17 cellular contexts compared by ENCODE assay signal in genomic region chr15:87669846-87670245, GRCh38.
"Had no signal": no experiment of that assay in that cellular context is flagged by ENCODE, and none has a peak within 500 bp of the region (broad histone marks: within the 10 kb centered on the region; RNA-seq: fewer than 3 reads in every experiment).

No MANE protein-coding gene starts in this region.

- H3K4me3 Mint-ChIP-seq: activated CD4-positive, alpha-beta T cell treated with anti-CD3 and anti-CD28 coated beads, Interleukin-2, amount 10 ng/mL, durations not matched to agents 7 days and 5 days; activated naive CD8-positive, alpha-beta T cell treated with anti-CD3 and anti-CD28 coated beads, Interleukin-2, amount 50 U/mL, for 24 hours; activated T-helper 17 cell treated with anti-CD3 and anti-CD28 coated beads, Interleukin-2, amount 50 U/mL, for 72 hours; naive thymus-derived CD8-positive, alpha-beta T cell; stimulated activated naive B cell treated with anti-CD40 and anti-IgM and Interleukin-4, amounts not matched to agents 10 μg/mL and 1 μg/mL and 100 μg/mL, for 72 hours had no signal

- H3K27ac Mint-ChIP-seq: activated CD4-positive, alpha-beta T cell treated with anti-CD3 and anti-CD28 coated beads, Interleukin-2, amount 10 ng/mL, durations not matched to agents 7 days and 5 days; activated naive CD8-positive, alpha-beta T cell treated with anti-CD3 and anti-CD28 coated beads, Interleukin-2, amount 50 U/mL, for 24 hours; activated T-helper 17 cell treated with anti-CD3 and anti-CD28 coated beads, Interleukin-2, amount 50 U/mL, for 72 hours; naive thymus-derived CD8-positive, alpha-beta T cell; stimulated activated naive B cell treated with anti-CD40 and anti-IgM and Interleukin-4, amounts not matched to agents 10 μg/mL and 1 μg/mL and 100 μg/mL, for 72 hours had no signal

- H3K36me3 ChIP-seq: left lung, right atrium auricular region, tibial nerve, uterus had no signal

- H3K36me3 Mint-ChIP-seq: stimulated activated naive B cell treated with anti-CD40 and anti-IgM and Interleukin-4, amounts not matched to agents 10 μg/mL and 1 μg/mL and 100 μg/mL, for 72 hours had no signal

- DNase-seq: activated CD4-positive, alpha-beta T cell treated with anti-CD3 and anti-CD28 coated beads, Interleukin-2, amount 10 ng/mL, durations not matched to agents 7 days and 5 days; activated CD4-positive, CD25-positive, alpha-beta regulatory T cell; activated naive CD4-positive, alpha-beta T cell treated with Interleukin-2 at 50 U/mL for 16 hours; activated naive CD8-positive, alpha-beta T cell treated with anti-CD3 and anti-CD28 coated beads, Interleukin-2, amount 50 U/mL, for 24 hours; left lung; mucosa of descending colon; naive thymus-derived CD8-positive, alpha-beta T cell; stimulated activated CD4-positive, alpha-beta T cell treated with anti-CD3 and anti-CD28 coated beads, Interleukin-15, amount 100 ng/mL, for 24 hours; stimulated activated CD4-positive, alpha-beta T cell treated with anti-CD3 and anti-CD28 coated beads, Interleukin-4, amount 100 ng/mL, for 1 hour; stimulated activated naive B cell treated with anti-CD40 and anti-IgM and Interleukin-4, amounts not matched to agents 10 μg/mL and 1 μg/mL and 100 μg/mL, for 72 hours; T-helper 2 cell; uterus had no signal

- H2AFZ ChIP-seq: hepatocyte had no signal

- H3K4me2 ChIP-seq: hepatocyte had no signal

- H3K4me3 ChIP-seq: hepatocyte, left lung, mucosa of descending colon, right atrium auricular region, skin epidermis, tibial nerve, uterus had no signal

- H3K27ac ChIP-seq: hepatocyte, left lung, right atrium auricular region, tibial nerve, uterus had no signal

- H3K4me1 Mint-ChIP-seq: activated CD4-positive, alpha-beta T cell treated with anti-CD3 and anti-CD28 coated beads, Interleukin-2, amount 10 ng/mL, durations not matched to agents 7 days and 5 days; activated naive CD8-positive, alpha-beta T cell treated with anti-CD3 and anti-CD28 coated beads, Interleukin-2, amount 50 U/mL, for 24 hours; activated T-helper 17 cell treated with anti-CD3 and anti-CD28 coated beads, Interleukin-2, amount 50 U/mL, for 72 hours; stimulated activated naive B cell treated with anti-CD40 and anti-IgM and Interleukin-4, amounts not matched to agents 10 μg/mL and 1 μg/mL and 100 μg/mL, for 72 hours had no signal

- H3K79me2 ChIP-seq: hepatocyte had no signal

- ATAC-seq: activated naive CD8-positive, alpha-beta T cell treated with anti-CD3 and anti-CD28 coated beads, Interleukin-2, amount 50 U/mL, for 24 hours; activated T-helper 17 cell treated with anti-CD3 and anti-CD28 coated beads, Interleukin-2, amount 50 U/mL, for 72 hours; left lung; mucosa of descending colon; naive thymus-derived CD8-positive, alpha-beta T cell; stimulated activated naive B cell treated with anti-CD40 and anti-IgM and Interleukin-4, amounts not matched to agents 10 μg/mL and 1 μg/mL and 100 μg/mL, for 72 hours had no signal

- H3K4me1 ChIP-seq: left lung, right atrium auricular region, uterus had no signal

- H3K27me3 ChIP-seq: hepatocyte, left lung, right atrium auricular region, tibial nerve, uterus had no signal

- H3K9me3 ChIP-seq: uterus had no signal

- H3K27me3 Mint-ChIP-seq: activated CD4-positive, alpha-beta T cell treated with anti-CD3 and anti-CD28 coated beads, Interleukin-2, amount 10 ng/mL, durations not matched to agents 7 days and 5 days; activated naive CD8-positive, alpha-beta T cell treated with anti-CD3 and anti-CD28 coated beads, Interleukin-2, amount 50 U/mL, for 24 hours; stimulated activated naive B cell treated with anti-CD40 and anti-IgM and Interleukin-4, amounts not matched to agents 10 μg/mL and 1 μg/mL and 100 μg/mL, for 72 hours had no signal
